ENCODE assay signal across 8 cellular contexts in genomic region chr1:35558374-35559316, GRCh38. TPM values are rescaled to one million over a fixed set of nuclear protein-coding genes. Genes with fewer than 3 reads are reported as not detected.
DNase-seq lines count a peak whose midpoint lies in the region; ATAC-seq lines count a peak whose summit lies in the region.

No MANE protein-coding gene starts in this region.

- H3K27ac ChIP-seq in CD4-positive, CD25-positive, alpha-beta regulatory T cell (ENCODE audit: insufficient read depth, low read length, poor library complexity, severe bottlenecking): peak overlapping the region; percentile 83
- H3K27ac ChIP-seq in HUES6 (ENCODE audit: low read depth, low read length): no peak overlapping the region; the same call in 1 of the 2 replicates

- no peak for ATAC-seq in CD4-positive, CD25-positive, alpha-beta regulatory T cell (ENCODE audit: low read depth in 2 of 2)
- no peak for ATAC-seq in stimulated activated naive CD8-positive, alpha-beta T cell treated with anti-CD3 and anti-CD28 coated beads, Interleukin-15, amount 100 ng/mL, for 72 hours

- peak overlapping the region; percentile 95 to 97 (median 96) for H3K27ac Mint-ChIP-seq in CD4-positive, CD25-positive, alpha-beta regulatory T cell
- peak overlapping the region; percentile 97 for H3K27ac Mint-ChIP-seq in activated naive CD8-positive, alpha-beta T cell treated with anti-CD3 and anti-CD28 coated beads for 36 hours
- H3K27ac Mint-ChIP-seq in immature natural killer cell: peak overlapping the region; percentile 87 to 95 (median 90)
- peak overlapping the region; percentile 96 to 99 for H3K27ac Mint-ChIP-seq in stimulated activated naive CD8-positive, alpha-beta T cell treated with anti-CD3 and anti-CD28 coated beads, Interleukin-15, amount 100 ng/mL, for 72 hours

- H3K9me3 ChIP-seq in CD4-positive, CD25-positive, alpha-beta regulatory T cell (ENCODE audit: control insufficient read depth in 2 of 2, low read length in 2 of 2): no peaks in the 10 kb centered on the region
- no peaks in the 10 kb centered on the region for H3K9me3 ChIP-seq in HUES6 (ENCODE audit: control insufficient read depth, insufficient read depth, low read depth, low read length)

- H3K4me1 ChIP-seq in CD4-positive, CD25-positive, alpha-beta regulatory T cell (ENCODE audit: control insufficient read depth, insufficient read depth, low read length, poor library complexity, severe bottlenecking): peaks cover 42% of the 10 kb centered on the region
- peaks cover 33% of the 10 kb centered on the region for H3K4me1 ChIP-seq in HUES6 (ENCODE audit: control insufficient read depth, insufficient read depth, low read length)

- peak overlapping the region; percentile 78 for H3K4me3 ChIP-seq in CD4-positive, CD25-positive, alpha-beta regulatory T cell (ENCODE audit: low read depth, low read length)
- peak overlapping the region; percentile 99 for H3K4me3 ChIP-seq in HUES6 (ENCODE audit: low read depth, low read length)

- peaks cover 5% of the 10 kb centered on the region for H3K36me3 Mint-ChIP-seq in CD4-positive, CD25-positive, alpha-beta regulatory T cell
- H3K36me3 Mint-ChIP-seq in activated naive CD8-positive, alpha-beta T cell treated with anti-CD3 and anti-CD28 coated beads for 36 hours: peaks cover 2% of the 10 kb centered on the region
- H3K36me3 Mint-ChIP-seq in immature natural killer cell: no peaks in the 10 kb centered on the region

- H3K4me3 Mint-ChIP-seq in CD4-positive, CD25-positive, alpha-beta regulatory T cell: peak overlapping the region; percentile 97 to 100 (median 98)
- peak overlapping the region; percentile 96 for H3K4me3 Mint-ChIP-seq in activated naive CD8-positive, alpha-beta T cell treated with anti-CD3 and anti-CD28 coated beads for 36 hours
- H3K4me3 Mint-ChIP-seq in immature natural killer cell: peak overlapping the region; percentile 93 to 96 (median 95)
- peak overlapping the region; percentile 99 to 100 for H3K4me3 Mint-ChIP-seq in stimulated activated naive CD8-positive, alpha-beta T cell treated with anti-CD3 and anti-CD28 coated beads, Interleukin-15, amount 100 ng/mL, for 72 hours

- peak overlapping the region; percentile 98 for H3K9ac ChIP-seq in HUES6 (ENCODE audit: low read length)

- H3K36me3 ChIP-seq in CD4-positive, CD25-positive, alpha-beta regulatory T cell (ENCODE audit: control insufficient read depth, insufficient read depth, low read length): peaks cover 10% of the 10 kb centered on the region
- H3K36me3 ChIP-seq in HUES6 (ENCODE audit: control insufficient read depth, insufficient read depth, low read length): peaks cover 39% of the 10 kb centered on the region

- peak; percentile 21 to 35 (median 33) for DNase-seq in CD4-positive, CD25-positive, alpha-beta regulatory T cell
- DNase-seq in activated naive CD8-positive, alpha-beta T cell treated with anti-CD3 and anti-CD28 coated beads for 36 hours: peak; percentile 32
- no peak for DNase-seq in immature natural killer cell
- no peak for DNase-seq in stimulated activated naive CD8-positive, alpha-beta T cell treated with anti-CD3 and anti-CD28 coated beads, Interleukin-15, amount 100 ng/mL, for 72 hours
- no peak for DNase-seq in UCSD-AML1 (lab: John Stamatoyannopoulos, UW; ENCODE audit: unreplicated experiment)
- DNase-seq in effector CD4-positive, alpha-beta T cell: no peak
- DNase-seq in HK-2 (ENCODE audit: unreplicated experiment): no peak

- H3K9me3 Mint-ChIP-seq in CD4-positive, CD25-positive, alpha-beta regulatory T cell: peaks cover 0 to 1% (median 0%) of the 10 kb centered on the region in 7 donors
- H3K9me3 Mint-ChIP-seq in activated naive CD8-positive, alpha-beta T cell treated with anti-CD3 and anti-CD28 coated beads for 36 hours: no peaks in the 10 kb centered on the region
- no peaks in the 10 kb centered on the region for H3K9me3 Mint-ChIP-seq in immature natural killer cell
- H3K9me3 Mint-ChIP-seq in stimulated activated naive CD8-positive, alpha-beta T cell treated with anti-CD3 and anti-CD28 coated beads, Interleukin-15, amount 100 ng/mL, for 72 hours: no peaks in the 10 kb centered on the region

- no peaks in the 10 kb centered on the region for H3K27me3 Mint-ChIP-seq in CD4-positive, CD25-positive, alpha-beta regulatory T cell
- H3K27me3 Mint-ChIP-seq in activated naive CD8-positive, alpha-beta T cell treated with anti-CD3 and anti-CD28 coated beads for 36 hours: no peaks in the 10 kb centered on the region
- peaks cover 3 to 8% (median 5%) of the 10 kb centered on the region in 3 donors for H3K27me3 Mint-ChIP-seq in immature natural killer cell (ENCODE audit: low read depth in 3 of 3)
- H3K27me3 Mint-ChIP-seq in stimulated activated naive CD8-positive, alpha-beta T cell treated with anti-CD3 and anti-CD28 coated beads, Interleukin-15, amount 100 ng/mL, for 72 hours: no peaks in the 10 kb centered on the region

- H3K27me3 ChIP-seq in CD4-positive, CD25-positive, alpha-beta regulatory T cell (ENCODE audit: control insufficient read depth, insufficient read depth, low read length): no peaks in the 10 kb centered on the region
- no peaks in the 10 kb centered on the region for H3K27me3 ChIP-seq in HUES6 (ENCODE audit: control insufficient read depth, insufficient read depth, low read length)

- peaks cover 27 to 68% (median 42%) of the 10 kb centered on the region in 4 donors for H3K4me1 Mint-ChIP-seq in CD4-positive, CD25-positive, alpha-beta regulatory T cell
- H3K4me1 Mint-ChIP-seq in activated naive CD8-positive, alpha-beta T cell treated with anti-CD3 and anti-CD28 coated beads for 36 hours: peaks cover 53% of the 10 kb centered on the region
- peaks cover 36 to 50% of the 10 kb centered on the region in 2 donors for H3K4me1 Mint-ChIP-seq in immature natural killer cell
- peaks cover 71% of the 10 kb centered on the region for H3K4me1 Mint-ChIP-seq in stimulated activated naive CD8-positive, alpha-beta T cell treated with anti-CD3 and anti-CD28 coated beads, Interleukin-15, amount 100 ng/mL, for 72 hours

RNA-seq across cellular contexts. Expression of gene NCDN, which starts 1.0 kb away (rescaled TPM):
- total RNA-seq in CD4-positive, CD25-positive, alpha-beta regulatory T cell: 28.7 TPM
- polyA plus RNA-seq in CD4-positive, CD25-positive, alpha-beta regulatory T cell: 10 to 100 TPM in 2 of 4 donors, 1 to 10 TPM in 2; 5.5 to 11.1 (median 10.1) TPM
- 10 to 100 TPM; 31.3 to 36.0 TPM for total RNA-seq in activated naive CD8-positive, alpha-beta T cell treated with anti-CD3 and anti-CD28 coated beads for 36 hours
- polyA plus RNA-seq in immature natural killer cell: 1 to 10 TPM; 4.1 to 8.9 (median 4.9) TPM

RNA-seq across cellular contexts. Expression of gene KIAA0319L, which starts 1.4 kb away (rescaled TPM):
- 72.4 TPM for total RNA-seq in CD4-positive, CD25-positive, alpha-beta regulatory T cell
- polyA plus RNA-seq in CD4-positive, CD25-positive, alpha-beta regulatory T cell: 10 to 100 TPM; 16.2 to 21.3 (median 17.4) TPM
- total RNA-seq in activated naive CD8-positive, alpha-beta T cell treated with anti-CD3 and anti-CD28 coated beads for 36 hours: 10 to 100 TPM; 17.2 to 18.3 TPM
- polyA plus RNA-seq in immature natural killer cell: 10 to 100 TPM; 11.1 to 31.8 (median 19.1) TPM

RNA-seq across cellular contexts. Expression of gene TFAP2E, which starts 14.5 kb away (rescaled TPM):
- total RNA-seq in CD4-positive, CD25-positive, alpha-beta regulatory T cell: 5.1 TPM
- polyA plus RNA-seq in CD4-positive, CD25-positive, alpha-beta regulatory T cell: under 1 TPM in 3 of 4 donors, not detected in 1; 0.17 to 0.71 (median 0.21) TPM
- total RNA-seq in activated naive CD8-positive, alpha-beta T cell treated with anti-CD3 and anti-CD28 coated beads for 36 hours: under 1 TPM; 0.27 to 0.32 TPM
- 1 to 10 TPM in 2 of 3 donors, not detected in 1; 1.3 to 1.8 TPM for polyA plus RNA-seq in immature natural killer cell

Comparison
In these comparisons a context has a peak if more than half of its experiments do, and no peak if none do; other contexts are left out.
1. DNase-seq: peak in CD4-positive, CD25-positive, alpha-beta regulatory T cell (3 of 3) and activated naive CD8-positive, alpha-beta T cell treated with anti-CD3 and anti-CD28 coated beads for 36 hours (single experiment); none in immature natural killer cell (0 of 3), stimulated activated naive CD8-positive, alpha-beta T cell treated with anti-CD3 and anti-CD28 coated beads, Interleukin-15, amount 100 ng/mL, for 72 hours (0 of 2), UCSD-AML1 (single experiment), effector CD4-positive, alpha-beta T cell (single experiment) and HK-2 (single experiment).
2. Peak in every context shown above with its lines, with median percentiles within 50 percentile points of each other: H3K27ac Mint-ChIP-seq and H3K4me3 Mint-ChIP-seq.